ENCODE assay signal across 22 cellular contexts in the genomic region with DNA sequence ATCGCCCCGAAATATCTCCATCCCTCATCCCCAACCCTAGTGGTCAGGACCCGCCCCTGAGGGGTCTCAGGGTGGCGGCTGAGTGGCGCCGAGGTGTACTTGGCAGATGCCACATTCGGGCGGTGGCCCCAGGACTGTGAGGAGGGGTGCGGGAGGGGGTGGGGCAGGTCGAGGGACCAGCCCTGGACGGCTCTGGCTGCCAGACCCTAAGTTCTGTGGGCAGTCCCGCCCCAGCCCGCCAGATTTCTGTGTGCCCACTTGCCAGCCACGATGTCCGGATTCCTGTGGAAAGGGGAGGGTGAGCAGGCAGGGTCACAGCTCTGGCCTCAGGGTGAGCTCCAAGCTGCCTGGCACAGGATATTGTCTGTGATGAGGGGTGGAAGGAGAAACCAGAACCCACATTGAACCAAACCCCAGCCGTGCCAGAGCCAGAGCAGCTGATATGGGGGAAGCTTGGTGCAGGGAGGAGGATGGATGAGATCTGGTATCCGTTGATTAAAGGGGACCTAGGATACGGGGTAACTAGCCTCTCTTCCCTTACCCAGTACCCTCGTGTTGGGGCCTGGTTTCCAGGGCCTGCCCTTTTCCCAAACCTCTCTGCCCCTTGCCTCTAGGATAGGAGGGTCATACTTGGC. TPM values are rescaled to one million over a fixed set of nuclear protein-coding genes. Genes with fewer than 3 reads are reported as not detected.
A peak's percentile ranks its signal among the peaks of the same experiment; 100 is the strongest.
DNase-seq lines count a peak whose midpoint lies in the region; TF ChIP-seq lines count a peak whose summit lies in the region.
"Had no signal": no experiment of that assay in that cellular context is flagged by ENCODE, and none has a peak within 500 bp of the region (broad histone marks: within the 10 kb centered on the region; RNA-seq: fewer than 3 reads in every experiment).

No MANE protein-coding gene starts in this region.

- H3K9me3 ChIP-seq in spleen, result no peaks in the 10 kb centered on the region
- H3K9me3 ChIP-seq: neutrophil, testis had no signal

- 72 to 80% (median 73%) methylated on average over 18 to 19 of the region's 19 CpGs for WGBS in spleen, 5 donors

- TF ChIP-seq POLR2A in spleen (IDR thresholded peaks at IDR 0.05), result no peak

- peaks cover 0 to 20% (median 13%) of the 10 kb centered on the region in 6 donors for H3K4me1 ChIP-seq in spleen

- H3K27me3 ChIP-seq in H7 (ENCODE audit: control insufficient read depth, insufficient read depth, low read length) (peaks cover 15% of the 10 kb centered on the region; the same call in 1 of the 2 replicates), spleen (replicated peaks in 1 of 7) (peaks cover 0 to 30% (median 19%) of the 10 kb centered on the region in 7 donors)
- H3K27me3 ChIP-seq: testis had no signal

- intact Hi-C loops in spleen (cut with DNase I; ENCODE audit: low total_unique reads), result loop anchor here (10.0 kb wide), 1 partner anchor 95 kb away; a partner anchor contains a TSS

- TF ChIP-seq CTCF in spleen (IDR thresholded peaks at IDR 0.05 in 8 of 11, conservative IDR thresholded peaks at IDR 0.05 in 3 of 11), result no peak

- DNase-seq in H7 (peak; percentile 83), cerebellar cortex (ENCODE audit: low spot score) (peak; percentile 27), myocyte (ENCODE audit: low read depth) (peak; percentile 90), spleen (peak; percentile 71), dedifferentiated amniotic fluid mesenchymal stem cell (ENCODE audit: extremely low spot score) (no peak), DMS153 (lab: John Stamatoyannopoulos, UW) (no peak), iPS-NIHi11 (ENCODE audit: low spot score) (no peak)
- DNase-seq: activated CD4-positive, alpha-beta T cell treated with anti-CD3 and anti-CD28 coated beads, Interleukin-2, amount 50 U/mL, for 1 hour; GOT3; hippocampal formation; KG1; NCI-H1930; NCI-H226; NCI-H774; OCI-M1; T-helper 1 cell had no signal

- no peak overlapping the region for H3K27ac ChIP-seq in spleen
- H3K27ac ChIP-seq: neutrophil, testis had no signal

- H3K4me3 ChIP-seq in H7 (ENCODE audit: insufficient read depth, low read depth, low read length), result no peak overlapping the region
- H3K4me3 ChIP-seq in spleen, result no peak overlapping the region

- H3K36me3 ChIP-seq in H7 (replicated peaks; ENCODE audit: control insufficient read depth, insufficient read depth, low read length), result no peaks in the 10 kb centered on the region
- H3K36me3 ChIP-seq in spleen, result peaks cover 0 to 45% (median 0%) of the 10 kb centered on the region in 6 donors
- H3K36me3 ChIP-seq: neutrophil had no signal

RNA-seq across cellular contexts. Expression of a gene that starts 1.1 kb away (rescaled TPM):
- total RNA-seq in H7 (2014; rRNA removed; shearing (Covaris generic)), result not detected in 2 replicates
- not detected in 2 replicates for total RNA-seq in myocyte
- polyA plus RNA-seq in myocyte (2012), result 1.2 TPM
- under 1 TPM in 1 of 7 donors, not detected in 6; 0.39 TPM for total RNA-seq in spleen
- not detected for polyA plus RNA-seq in spleen
- total RNA-seq: activated T-helper 2 cell treated with anti-CD3 and anti-CD28 coated beads, Interferon-gamma antibody, Interleukin-2, Interleukin-4, amounts not matched to agents 10 μg/mL and 5 μg/mL and 100 μg/mL, durations not matched to agents 14 hours and 24 hours and 36 hours; epithelial cell of proximal tubule; kidney epithelial cell had no signal
- polyA plus RNA-seq: AG04450 had no signal

RNA-seq across cellular contexts. Expression of a gene that starts 8.9 kb away (rescaled TPM):
- total RNA-seq in H7 (2014; rRNA removed; shearing (Covaris generic)), result 28.4 and 38.1 TPM in 2 replicates
- 34.2 and 39.3 TPM in 2 replicates for total RNA-seq in myocyte
- polyA plus RNA-seq in myocyte (2012), result 27.5 TPM
- 10 to 100 TPM; 24.4 to 56.2 (median 39.4) TPM for total RNA-seq in spleen
- polyA plus RNA-seq in spleen, result 10 to 100 TPM; 24.1 to 35.0 (median 30.7) TPM

RNA-seq across cellular contexts. Expression of a gene that starts 38.5 kb away (rescaled TPM):
- total RNA-seq in H7 (2014; rRNA removed; shearing (Covaris generic)), result 0.62 and 3.2 TPM in 2 replicates
- total RNA-seq in myocyte (0.35 and 0.52 TPM in 2 replicates), spleen (1 to 10 TPM in 3 of 7 donors, under 1 TPM in 4; 0.54 to 2.8 (median 0.98) TPM)
- polyA plus RNA-seq in myocyte (2012), result 0.77 TPM
- under 1 TPM; 0.15 to 0.18 (median 0.16) TPM for polyA plus RNA-seq in spleen

RNA-seq across cellular contexts. Expression of a gene that starts 43.8 kb away (rescaled TPM):
- 14.8 and 16.2 TPM in 2 replicates for total RNA-seq in H7 (2014; rRNA removed; shearing (Covaris generic))
- 20.8 and 29.9 TPM in 2 replicates for total RNA-seq in myocyte
- 38.8 TPM for polyA plus RNA-seq in myocyte (2012)
- 10 to 100 TPM; 28.3 to 48.6 (median 41.9) TPM for total RNA-seq in spleen
- 10 to 100 TPM; 21.7 to 50.0 (median 36.3) TPM for polyA plus RNA-seq in spleen

Comparison
In these comparisons a context has a peak if more than half of its experiments do, and no peak if none do; other contexts are left out.
1. DNase-seq: peak in H7 (single experiment), cerebellar cortex (single experiment), myocyte (single experiment) and spleen (single experiment); none in dedifferentiated amniotic fluid mesenchymal stem cell (single experiment), DMS153 (single experiment) and iPS-NIHi11 (single experiment).